Comparison of ENCODE assay signal across 38 cellular contexts in genomic region chr7:4525884-4526283, GRCh38.
"Had no signal": no experiment of that assay in that cellular context is flagged by ENCODE, and none has a peak within 500 bp of the region (broad histone marks: within the 10 kb centered on the region; RNA-seq: fewer than 3 reads in every experiment).

No MANE protein-coding gene starts in this region.

- H3K4me1 ChIP-seq: ascending aorta had no signal

- H3K27ac ChIP-seq: ascending aorta, cardiac muscle cell, WERI-Rb-1 had no signal

- H3K9me3 ChIP-seq: ascending aorta had no signal

- H3K9me3 Mint-ChIP-seq: activated CD4-positive, alpha-beta memory T cell treated with anti-CD3 and anti-CD28 coated beads for 36 hours; activated CD4-positive, alpha-beta T cell treated with anti-CD3 and anti-CD28 coated beads, Interleukin-2, amount 10 ng/mL, durations not matched to agents 7 days and 5 days; activated naive CD4-positive, alpha-beta T cell treated with anti-CD3 and anti-CD28 coated beads, Interleukin-2, amount 10 ng/mL, durations not matched to agents 7 days and 5 days; activated naive CD4-positive, alpha-beta T cell treated with anti-CD3 and anti-CD28 coated beads, Interleukin-2, amount 50 U/mL, for 24 hours; activated naive CD8-positive, alpha-beta T cell treated with anti-CD3 and anti-CD28 coated beads, Interleukin-2, amount 10 ng/mL, durations not matched to agents 7 days and 5 days; activated naive CD8-positive, alpha-beta T cell treated with anti-CD3 and anti-CD28 coated beads, Interleukin-2, amount 50 U/mL, for 24 hours; activated T-cell treated with anti-CD3 and anti-CD28 coated beads, Interleukin-2, amount 50 U/mL, for 24 hours; activated T-helper 2 cell treated with anti-CD3 and anti-CD28 coated beads, Interferon-gamma antibody, Interleukin-2, Interleukin-4, amounts not matched to agents 10 μg/mL and 5 μg/mL and 100 μg/mL, durations not matched to agents 14 hours and 24 hours and 36 hours; central memory CD8-positive, alpha-beta T cell; T-helper 1 cell treated with Interleukin-12 subunit alpha and Interleukin-12 subunit beta and Interleukin-4 antibody, amounts not matched to agents 30 μg/mL and 1 μg/mL, for 36 hours; T-helper 2 cell treated with Interferon-gamma antibody and Interleukin-4, amounts not matched to agents 5 μg/mL and 100 μg/mL, for 36 hours had no signal

- H3K27ac Mint-ChIP-seq: activated CD4-positive, alpha-beta memory T cell treated with anti-CD3 and anti-CD28 coated beads for 36 hours; activated CD4-positive, alpha-beta T cell treated with anti-CD3 and anti-CD28 coated beads for 36 hours; activated CD4-positive, alpha-beta T cell treated with anti-CD3 and anti-CD28 coated beads, Interleukin-2, amount 10 ng/mL, durations not matched to agents 7 days and 5 days; activated CD8-positive, alpha-beta memory T cell treated with anti-CD3 and anti-CD28 coated beads, Interleukin-2, amount 10 ng/mL, durations not matched to agents 7 days and 5 days; activated CD8-positive, alpha-beta T cell treated with anti-CD3 and anti-CD28 coated beads, Interleukin-2, amount 10 ng/mL, durations not matched to agents 7 days and 5 days; activated naive CD4-positive, alpha-beta T cell treated with anti-CD3 and anti-CD28 coated beads, Interleukin-2, amount 10 ng/mL, durations not matched to agents 7 days and 5 days; activated naive CD4-positive, alpha-beta T cell treated with anti-CD3 and anti-CD28 coated beads, Interleukin-2, amount 50 U/mL, for 24 hours; activated naive CD8-positive, alpha-beta T cell; activated naive CD8-positive, alpha-beta T cell treated with anti-CD3 and anti-CD28 coated beads, Interleukin-2, amount 10 ng/mL, durations not matched to agents 7 days and 5 days; activated naive CD8-positive, alpha-beta T cell treated with anti-CD3 and anti-CD28 coated beads, Interleukin-2, amount 50 U/mL, for 24 hours; activated T-cell treated with anti-CD3 and anti-CD28 coated beads, Interleukin-2, amount 50 U/mL, for 24 hours; activated T-helper 2 cell treated with anti-CD3 and anti-CD28 coated beads, Interferon-gamma antibody, Interleukin-2, Interleukin-4, amounts not matched to agents 10 μg/mL and 5 μg/mL and 100 μg/mL, durations not matched to agents 14 hours and 24 hours and 36 hours; brain; T-helper 1 cell treated with Interleukin-12 subunit alpha and Interleukin-12 subunit beta and Interleukin-4 antibody, amounts not matched to agents 30 μg/mL and 1 μg/mL, for 36 hours; T-helper 2 cell treated with Interferon-gamma antibody and Interleukin-4, amounts not matched to agents 5 μg/mL and 100 μg/mL, for 36 hours; WTC11 had no signal

- H3K4me1 Mint-ChIP-seq: activated CD4-positive, alpha-beta T cell treated with anti-CD3 and anti-CD28 coated beads for 36 hours; activated CD4-positive, alpha-beta T cell treated with anti-CD3 and anti-CD28 coated beads, Interleukin-2, amount 10 ng/mL, durations not matched to agents 7 days and 5 days; activated CD8-positive, alpha-beta memory T cell treated with anti-CD3 and anti-CD28 coated beads, Interleukin-2, amount 10 ng/mL, durations not matched to agents 7 days and 5 days; activated naive CD4-positive, alpha-beta T cell treated with anti-CD3 and anti-CD28 coated beads, Interleukin-2, amount 10 ng/mL, durations not matched to agents 7 days and 5 days; activated naive CD4-positive, alpha-beta T cell treated with anti-CD3 and anti-CD28 coated beads, Interleukin-2, amount 50 U/mL, for 24 hours; activated naive CD8-positive, alpha-beta T cell treated with anti-CD3 and anti-CD28 coated beads, Interleukin-2, amount 10 ng/mL, durations not matched to agents 7 days and 5 days; activated naive CD8-positive, alpha-beta T cell treated with anti-CD3 and anti-CD28 coated beads, Interleukin-2, amount 50 U/mL, for 24 hours; brain; central memory CD8-positive, alpha-beta T cell had no signal

- H3K4me3 ChIP-seq: ascending aorta, cardiac muscle cell had no signal

- ATAC-seq: activated CD4-positive, alpha-beta T cell treated with anti-CD3 and anti-CD28 coated beads for 36 hours; activated CD4-positive, CD25-positive, alpha-beta regulatory T cell treated with anti-CD3 and anti-CD28 coated beads, Interleukin-2, amount 50 U/mL, for 24 hours; activated CD8-positive, alpha-beta memory T cell treated with anti-CD3 and anti-CD28 coated beads, Interleukin-2, amount 10 ng/mL, durations not matched to agents 7 days and 5 days; activated CD8-positive, alpha-beta T cell treated with anti-CD3 and anti-CD28 coated beads, Interleukin-2, amount 10 ng/mL, durations not matched to agents 7 days and 5 days; activated naive CD8-positive, alpha-beta T cell treated with anti-CD3 and anti-CD28 coated beads, Interleukin-2, amount 50 U/mL, for 24 hours; WTC11 had no signal

- H3K4me3 Mint-ChIP-seq: activated CD4-positive, alpha-beta memory T cell treated with anti-CD3 and anti-CD28 coated beads for 36 hours; activated CD4-positive, alpha-beta T cell treated with anti-CD3 and anti-CD28 coated beads for 36 hours; activated CD4-positive, alpha-beta T cell treated with anti-CD3 and anti-CD28 coated beads, Interleukin-2, amount 10 ng/mL, durations not matched to agents 7 days and 5 days; activated CD8-positive, alpha-beta memory T cell treated with anti-CD3 and anti-CD28 coated beads, Interleukin-2, amount 10 ng/mL, durations not matched to agents 7 days and 5 days; activated CD8-positive, alpha-beta T cell treated with anti-CD3 and anti-CD28 coated beads, Interleukin-2, amount 10 ng/mL, durations not matched to agents 7 days and 5 days; activated naive CD4-positive, alpha-beta T cell treated with anti-CD3 and anti-CD28 coated beads, Interleukin-2, amount 10 ng/mL, durations not matched to agents 7 days and 5 days; activated naive CD4-positive, alpha-beta T cell treated with anti-CD3 and anti-CD28 coated beads, Interleukin-2, amount 50 U/mL, for 24 hours; activated naive CD8-positive, alpha-beta T cell; activated naive CD8-positive, alpha-beta T cell treated with anti-CD3 and anti-CD28 coated beads, Interleukin-2, amount 10 ng/mL, durations not matched to agents 7 days and 5 days; activated naive CD8-positive, alpha-beta T cell treated with anti-CD3 and anti-CD28 coated beads, Interleukin-2, amount 50 U/mL, for 24 hours; activated T-cell treated with anti-CD3 and anti-CD28 coated beads, Interleukin-2, amount 50 U/mL, for 24 hours; brain; central memory CD8-positive, alpha-beta T cell; T-helper 1 cell treated with Interleukin-12 subunit alpha and Interleukin-12 subunit beta and Interleukin-4 antibody, amounts not matched to agents 30 μg/mL and 1 μg/mL, for 36 hours; T-helper 2 cell treated with Interferon-gamma antibody and Interleukin-4, amounts not matched to agents 5 μg/mL and 100 μg/mL, for 36 hours; WTC11 had no signal

- H3K36me3 Mint-ChIP-seq: activated CD4-positive, alpha-beta memory T cell treated with anti-CD3 and anti-CD28 coated beads for 36 hours; activated CD8-positive, alpha-beta memory T cell treated with anti-CD3 and anti-CD28 coated beads, Interleukin-2, amount 10 ng/mL, durations not matched to agents 7 days and 5 days; activated naive CD4-positive, alpha-beta T cell treated with anti-CD3 and anti-CD28 coated beads, Interleukin-2, amount 10 ng/mL, durations not matched to agents 7 days and 5 days; activated naive CD4-positive, alpha-beta T cell treated with anti-CD3 and anti-CD28 coated beads, Interleukin-2, amount 50 U/mL, for 24 hours; activated naive CD8-positive, alpha-beta T cell; activated naive CD8-positive, alpha-beta T cell treated with anti-CD3 and anti-CD28 coated beads, Interleukin-2, amount 10 ng/mL, durations not matched to agents 7 days and 5 days; brain; WTC11 had no signal

- H3K36me3 ChIP-seq: ascending aorta, cardiac muscle cell, WERI-Rb-1 had no signal

- DNase-seq: activated CD4-positive, alpha-beta memory T cell treated with anti-CD3 and anti-CD28 coated beads for 36 hours; activated CD4-positive, alpha-beta T cell treated with anti-CD3 and anti-CD28 coated beads for 1 hour; activated CD4-positive, alpha-beta T cell treated with anti-CD3 and anti-CD28 coated beads for 36 hours; activated CD4-positive, alpha-beta T cell treated with anti-CD3 and anti-CD28 coated beads for 48 hours; activated CD4-positive, alpha-beta T cell treated with anti-CD3 and anti-CD28 coated beads, Interleukin-2, amount 10 ng/mL, durations not matched to agents 7 days and 5 days; activated CD4-positive, alpha-beta T cell treated with anti-CD3 and anti-CD28 coated beads, Interleukin-2, amount 50 U/mL, for 4 hours; activated CD4-positive, CD25-positive, alpha-beta regulatory T cell; activated CD8-positive, alpha-beta memory T cell treated with anti-CD3 and anti-CD28 coated beads for 24 hours; activated CD8-positive, alpha-beta memory T cell treated with anti-CD3 and anti-CD28 coated beads, Interleukin-2, amount 10 ng/mL, durations not matched to agents 7 days and 5 days; activated CD8-positive, alpha-beta memory T cell treated with anti-CD3 and anti-CD28 coated beads, Interleukin-2, amount 50 U/mL, for 48 hours; activated CD8-positive, alpha-beta T cell treated with anti-CD3 and anti-CD28 coated beads, Interleukin-2, amount 10 ng/mL, durations not matched to agents 7 days and 5 days; activated effector memory CD4-positive, alpha-beta T cell treated with Interleukin-2 at 50 U/mL for 16 hours; activated gamma-delta T cell; activated naive CD4-positive, alpha-beta T cell treated with anti-CD3 and anti-CD28 coated beads, Interleukin-2, amount 10 ng/mL, durations not matched to agents 7 days and 5 days; activated naive CD4-positive, alpha-beta T cell treated with Interleukin-2 at 50 U/mL for 16 hours; activated naive CD8-positive, alpha-beta T cell treated with anti-CD3 and anti-CD28 coated beads, Interleukin-2, amount 10 ng/mL, durations not matched to agents 7 days and 5 days; activated naive CD8-positive, alpha-beta T cell treated with anti-CD3 and anti-CD28 coated beads, Interleukin-2, amount 50 U/mL, for 24 hours; activated T-cell treated with anti-CD3 and anti-CD28 coated beads, Interleukin-2, amount 50 U/mL, for 24 hours; activated T-cell treated with anti-CD3 and anti-CD28 coated beads, Interleukin-2, amount 50 U/mL, for 48 hours; amygdala; anterior cingulate cortex; caudate nucleus; cerebellar nuclear complex; T-helper 1 cell; T-helper 2 cell; T-helper 9 cell; WERI-Rb-1 had no signal

- H3K27me3 ChIP-seq: ascending aorta, cardiac muscle cell had no signal
